Comparison of ENCODE assay signal across 23 cellular contexts in the genomic region with DNA sequence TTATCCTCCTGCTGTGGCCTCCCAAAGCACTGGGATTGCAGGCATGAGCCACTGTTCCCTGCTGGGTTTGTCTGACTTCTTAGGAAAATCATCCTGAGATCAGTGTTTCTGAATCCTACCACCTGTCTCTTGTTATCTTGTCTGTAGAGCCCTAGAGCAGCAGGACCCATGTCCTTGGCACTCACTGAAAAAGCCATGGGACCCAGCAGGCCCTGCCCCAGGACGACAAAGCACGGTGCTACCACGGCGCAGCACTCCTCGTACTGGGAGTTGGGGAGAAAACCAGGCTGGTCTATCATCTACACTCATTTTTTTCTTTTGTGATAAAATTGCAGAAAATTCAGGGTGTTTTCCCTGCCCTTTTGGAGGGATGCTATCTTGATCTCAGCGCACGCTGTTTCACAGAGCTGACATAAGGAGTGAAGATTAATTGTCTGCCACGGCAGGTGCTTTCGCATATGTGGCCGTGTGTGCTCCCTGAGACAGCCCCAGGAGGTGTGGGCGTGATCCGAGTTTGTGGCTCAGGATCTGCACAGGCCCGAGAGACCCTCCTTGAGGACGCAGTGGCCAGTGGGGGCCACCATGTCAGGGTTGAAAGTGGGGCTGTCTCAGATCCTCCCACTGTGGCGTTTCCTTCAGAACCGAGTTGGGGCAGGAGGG.
"Had no signal": no experiment of that assay in that cellular context is flagged by ENCODE, and none has a peak within 500 bp of the region (broad histone marks: within the 10 kb centered on the region; RNA-seq: fewer than 3 reads in every experiment).

No MANE protein-coding gene starts in this region.

- H3K4me1 ChIP-seq: gastrocnemius medialis had no signal

- H3K9me3 ChIP-seq: gastrocnemius medialis, heart left ventricle, left ventricle myocardium inferior, transverse colon had no signal

- ATAC-seq: activated CD4-positive, alpha-beta T cell treated with anti-CD3 and anti-CD28 coated beads for 36 hours; activated CD8-positive, alpha-beta memory T cell treated with anti-CD3 and anti-CD28 coated beads, Interleukin-2, amount 10 ng/mL, durations not matched to agents 7 days and 5 days; gastrocnemius medialis; WTC11 had no signal

- H3K27me3 ChIP-seq: gastrocnemius medialis, heart left ventricle, transverse colon had no signal

- H3K36me3 ChIP-seq: gastrocnemius medialis, transverse colon had no signal

- H3K27ac ChIP-seq: coronary artery, gastrocnemius medialis, heart left ventricle, left ventricle myocardium inferior, transverse colon had no signal

- H3K4me3 ChIP-seq: coronary artery, gastrocnemius medialis, heart left ventricle, left ventricle myocardium inferior, transverse colon had no signal

- FAIRE-seq: endometrium, TTC549 had no signal

- DNase-seq: activated CD4-positive, alpha-beta T cell treated with anti-CD3 and anti-CD28 coated beads for 36 hours; activated CD4-positive, alpha-beta T cell treated with anti-CD3 and anti-CD28 coated beads, Interleukin-2, amount 50 U/mL, for 48 hours; activated CD8-positive, alpha-beta memory T cell treated with anti-CD3 and anti-CD28 coated beads, Interleukin-2, amount 10 ng/mL, durations not matched to agents 7 days and 5 days; activated naive CD4-positive, alpha-beta T cell treated with anti-CD3 and anti-CD28 coated beads for 36 hours; activated T-cell treated with anti-CD3 and anti-CD28 coated beads, Interleukin-2, amount 50 U/mL, for 24 hours; anterior cingulate cortex; erythroblast; gastrocnemius medialis; heart left ventricle; immature natural killer cell; kidney glomerular epithelial cell; left ventricle myocardium inferior; mammary epithelial cell; midbrain; nucleus accumbens; retina; stimulated activated CD8-positive, alpha-beta memory T cell treated with anti-CD3 and anti-CD28 coated beads, Interleukin-4, amount 100 ng/mL, for 48 hours; stimulated activated naive CD4-positive, alpha-beta T cell; transverse colon had no signal
